ENCODE assay signal across 11 cellular contexts in the genomic region with DNA sequence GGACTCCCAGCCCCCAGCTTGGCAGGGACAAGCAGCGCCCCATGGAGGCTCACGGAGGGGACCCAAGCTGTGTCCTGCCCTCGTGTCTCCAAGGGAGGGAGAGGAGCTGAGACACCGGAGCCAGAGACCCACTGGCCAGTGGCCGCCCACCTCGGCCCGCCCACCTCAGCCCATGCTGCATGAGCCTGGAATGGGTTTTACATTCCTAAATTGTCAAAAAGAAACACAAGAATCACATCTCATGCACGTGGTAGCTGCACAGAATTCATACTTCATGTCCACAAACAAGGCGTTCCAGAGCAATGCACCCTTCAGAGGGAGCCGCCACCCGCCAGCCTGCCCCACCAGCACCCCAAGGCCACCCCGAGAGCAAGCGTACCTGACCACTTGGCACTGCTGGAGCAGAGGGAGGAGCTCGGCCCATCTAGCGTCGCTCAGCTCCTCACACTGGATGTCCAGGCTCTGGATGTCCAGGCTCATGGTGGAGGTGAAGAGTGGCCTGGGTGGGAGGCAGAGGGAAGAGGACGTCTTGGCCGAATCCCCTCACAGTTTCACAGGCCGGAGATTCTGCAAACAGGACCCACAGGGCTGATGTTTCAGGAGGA. TPM values are rescaled to one million over a fixed set of nuclear protein-coding genes. Genes with fewer than 3 reads are reported as not detected.
A peak's percentile ranks its signal among the peaks of the same experiment; 100 is the strongest.
DNase-seq lines count a peak whose midpoint lies in the region; ATAC-seq and TF ChIP-seq lines count a peak whose summit lies in the region.
"Had no signal": no experiment of that assay in that cellular context is flagged by ENCODE, and none has a peak within 500 bp of the region (broad histone marks: within the 10 kb centered on the region; RNA-seq: fewer than 3 reads in every experiment).

No MANE protein-coding gene starts in this region.

- no peak for ATAC-seq in heart right ventricle
- no peak for ATAC-seq in central memory CD8-positive, alpha-beta T cell (replicated peaks; ENCODE audit: extremely low read depth, poor library complexity, severe bottlenecking)
- no peak for ATAC-seq in stimulated activated naive B cell treated with anti-CD40 and anti-IgM and Interleukin-4, amounts not matched to agents 10 μg/mL and 1 μg/mL and 100 μg/mL, for 72 hours (replicated peaks)

- H3K4me3 ChIP-seq in heart right ventricle (no peak overlapping the region), mammary epithelial cell (replicated peaks in 1 of 3; ENCODE audit: insufficient read depth in 1 of 3, low read depth in 2 of 3, low read length in 3 of 3) (no peak overlapping the region)

- no peak for DNase-seq in heart right ventricle
- no peak for DNase-seq in cardiac septum (ENCODE audit: low spot score)
- DNase-seq in central memory CD8-positive, alpha-beta T cell (ENCODE audit: low spot score in 2 of 2), result no peak
- DNase-seq in stimulated activated naive B cell treated with anti-CD40 and anti-IgM and Interleukin-4, amounts not matched to agents 10 μg/mL and 1 μg/mL and 100 μg/mL, for 72 hours, result no peak
- DNase-seq in mammary epithelial cell, result no peak
- no peak for DNase-seq in HuH-7 (ENCODE audit: low spot score)
- DNase-seq: activated naive CD4-positive, alpha-beta T cell; Calu3; NCI-H146; NCI-H446 treated with DMSO at 0.1 percent for 48 hours had no signal

- in situ Hi-C loops in mammary epithelial cell (cut with MboI; ENCODE audit: low sequenced_read_pairs in 2 of 2), result loop anchor here in 1 of 2 donors (5.0 kb wide), 1 partner anchor 49 kb away; a partner anchor contains a TSS

- TF ChIP-seq CTCF in heart right ventricle (IDR thresholded peaks at IDR 0.05) (no peak), mammary epithelial cell (conservative IDR thresholded peaks at IDR 0.05 in 1 of 2, IDR thresholded peaks at IDR 0.05 in 1 of 2; ENCODE audit: extremely low read depth in 1 of 2, insufficient read depth in 1 of 2, low read depth in 1 of 2, low read length in 2 of 2) (no peak)

- H3K4me2 ChIP-seq in mammary epithelial cell (ENCODE audit: insufficient read depth, low read depth, low read length), result no peak overlapping the region
- H3K4me2 ChIP-seq: SK-N-SH had no signal

- H3K9me3 Mint-ChIP-seq in central memory CD8-positive, alpha-beta T cell, result no peaks in the 10 kb centered on the region
- no peaks in the 10 kb centered on the region for H3K9me3 Mint-ChIP-seq in stimulated activated naive B cell treated with anti-CD40 and anti-IgM and Interleukin-4, amounts not matched to agents 10 μg/mL and 1 μg/mL and 100 μg/mL, for 72 hours

- peaks cover 28% of the 10 kb centered on the region for H3K36me3 Mint-ChIP-seq in central memory CD8-positive, alpha-beta T cell (ENCODE audit: insufficient read depth)
- H3K36me3 Mint-ChIP-seq in stimulated activated naive B cell treated with anti-CD40 and anti-IgM and Interleukin-4, amounts not matched to agents 10 μg/mL and 1 μg/mL and 100 μg/mL, for 72 hours, result peaks cover 57 to 61% of the 10 kb centered on the region in 2 donors

- H3K27me3 Mint-ChIP-seq in central memory CD8-positive, alpha-beta T cell, result no peaks in the 10 kb centered on the region
- H3K27me3 Mint-ChIP-seq in stimulated activated naive B cell treated with anti-CD40 and anti-IgM and Interleukin-4, amounts not matched to agents 10 μg/mL and 1 μg/mL and 100 μg/mL, for 72 hours, result peaks cover 0 to 4% of the 10 kb centered on the region in 2 donors

- peak overlapping the region in 8 of 10 donors; percentile 49 to 100 (median 82) for H3K27ac ChIP-seq in heart right ventricle
- no peak overlapping the region for H3K27ac ChIP-seq in mammary epithelial cell (ENCODE audit: insufficient read depth, low read depth, low read length)

- H3K27me3 ChIP-seq in heart right ventricle (no peaks in the 10 kb centered on the region), mammary epithelial cell (ENCODE audit: insufficient read depth, low read length) (no peaks in the 10 kb centered on the region)

- dilution Hi-C loops in mammary epithelial cell (cut with HindIII; ENCODE audit: low sequenced_read_pairs), result loop anchor here (10.0 to 25.0 kb wide), 2 partner anchors 161 to 313 kb away; a partner anchor contains a TSS

- H3K36me3 ChIP-seq in heart right ventricle (peaks cover 0 to 56% (median 46%) of the 10 kb centered on the region in 9 donors), mammary epithelial cell (ENCODE audit: insufficient read depth, low read length) (peaks cover 17% of the 10 kb centered on the region)

- no TSS peak for BruUV-seq in mammary epithelial cell (replicated peaks; lab: Mats Ljungman, UMichigan)

- H3K4me3 Mint-ChIP-seq in central memory CD8-positive, alpha-beta T cell, result no peak overlapping the region
- no peak overlapping the region for H3K4me3 Mint-ChIP-seq in stimulated activated naive B cell treated with anti-CD40 and anti-IgM and Interleukin-4, amounts not matched to agents 10 μg/mL and 1 μg/mL and 100 μg/mL, for 72 hours

- no peaks in the 10 kb centered on the region for H4K20me1 ChIP-seq in mammary epithelial cell (ENCODE audit: insufficient read depth, low read length)

- H3K9me3 ChIP-seq in heart right ventricle (no peaks in the 10 kb centered on the region), mammary epithelial cell (replicated peaks; ENCODE audit: insufficient read depth, low read length) (no peaks in the 10 kb centered on the region)
- H3K9me3 ChIP-seq: SK-N-SH had no signal

- no peak overlapping the region for H3K9ac ChIP-seq in mammary epithelial cell (ENCODE audit: insufficient read depth, low read length)
- H3K9ac ChIP-seq: SK-N-SH had no signal

- no peak overlapping the region for H2AFZ ChIP-seq in mammary epithelial cell (ENCODE audit: low read depth, low read length)

- H3K4me1 Mint-ChIP-seq in central memory CD8-positive, alpha-beta T cell, result peaks cover 13% of the 10 kb centered on the region
- H3K4me1 Mint-ChIP-seq in stimulated activated naive B cell treated with anti-CD40 and anti-IgM and Interleukin-4, amounts not matched to agents 10 μg/mL and 1 μg/mL and 100 μg/mL, for 72 hours, result peaks cover 31 to 65% of the 10 kb centered on the region in 2 donors

- peaks cover 53% of the 10 kb centered on the region for H3K79me2 ChIP-seq in mammary epithelial cell (ENCODE audit: insufficient read depth, low read length)

- intact Hi-C loops in heart right ventricle (cut with DNase I) (loop anchor here in 5 of 10 donors (5.0 to 10.0 kb wide), 5 partner anchors 47 to 297 kb away; a partner anchor contains a TSS), cardiac septum (cut with DNase I) (loop anchor here (5.0 to 10.0 kb wide), 2 partner anchors 34 to 267 kb away; a partner anchor contains a TSS), mammary epithelial cell (cut with micrococcal nuclease) (no loop called here)

- H3K27ac Mint-ChIP-seq in central memory CD8-positive, alpha-beta T cell (ENCODE audit: low read depth), result peak overlapping the region; percentile 38
- H3K27ac Mint-ChIP-seq in stimulated activated naive B cell treated with anti-CD40 and anti-IgM and Interleukin-4, amounts not matched to agents 10 μg/mL and 1 μg/mL and 100 μg/mL, for 72 hours, result peak overlapping the region; percentile 60

- H3K4me1 ChIP-seq in heart right ventricle (peaks cover 26 to 86% (median 65%) of the 10 kb centered on the region in 9 donors), mammary epithelial cell (ENCODE audit: insufficient read depth, low read length) (peaks cover 27% of the 10 kb centered on the region)

- 81 to 84% methylated on average over 19 of the region's 19 CpGs for WGBS in heart right ventricle, 2 donors
- 85% methylated on average over 15 of the region's 19 CpGs for WGBS in mammary epithelial cell (ENCODE audit: low coverage, missing lambda C conversion rate)

- CTCF ChIA-PET in mammary epithelial cell (lab: Charles Lee; ENCODE audit: low non-redundant PET), result no interaction called here

RNA-seq across cellular contexts. Expression of a gene that starts 5.3 kb away (rescaled TPM):
- 100 to 1,000 TPM; 118 to 221 (median 153) TPM for total RNA-seq in heart right ventricle
- 100 to 1,000 TPM in 1 of 2 donors, 10 to 100 TPM in 1; 37.4 to 189 TPM for polyA plus RNA-seq in heart right ventricle
- total RNA-seq in cardiac septum, result 158 TPM
- 100 to 1,000 TPM; 187 to 206 TPM for total RNA-seq in mammary epithelial cell
- polyA plus RNA-seq in mammary epithelial cell, result 122 TPM
- 104 TPM for polyA minus RNA-seq in mammary epithelial cell

RNA-seq across cellular contexts. Expression of a gene that starts 33.6 kb away (rescaled TPM):
- total RNA-seq in heart right ventricle (10 to 100 TPM; 44.7 to 61.1 (median 54.5) TPM), cardiac septum (75.9 TPM), mammary epithelial cell (100 to 1,000 TPM in 1 of 2 donors, 10 to 100 TPM in 1; 36.5 to 194 TPM)
- polyA plus RNA-seq in heart right ventricle (100 to 1,000 TPM; 107 to 132 TPM), mammary epithelial cell (230 TPM)
- 165 TPM for polyA minus RNA-seq in mammary epithelial cell

RNA-seq across cellular contexts. Expression of a gene that starts 35.5 kb away (rescaled TPM):
- total RNA-seq in heart right ventricle (under 1 TPM in 8 of 10 donors, not detected in 2; 0.13 to 0.49 (median 0.19) TPM), cardiac septum (0.38 TPM), mammary epithelial cell (1 to 10 TPM in 1 of 2 donors, under 1 TPM in 1; 0.50 to 1.2 TPM)
- polyA plus RNA-seq in heart right ventricle (under 1 TPM; 0.26 to 0.37 TPM), mammary epithelial cell (0.35 TPM)
- not detected for polyA minus RNA-seq in mammary epithelial cell

RNA-seq across cellular contexts. Expression of a gene that starts 51.7 kb away (rescaled TPM):
- total RNA-seq in heart right ventricle (10 to 100 TPM; 16.7 to 37.9 (median 24.8) TPM), cardiac septum (24.9 TPM), mammary epithelial cell (10 to 100 TPM; 30.8 to 34.5 TPM)
- polyA plus RNA-seq in heart right ventricle (10 to 100 TPM; 31.4 to 55.5 TPM), mammary epithelial cell (32.6 TPM)
- polyA minus RNA-seq in mammary epithelial cell, result 41.4 TPM

RNA-seq across cellular contexts. Expression of a gene that starts 58.8 kb away (rescaled TPM):
- total RNA-seq in heart right ventricle (under 1 TPM in 8 of 10 donors, not detected in 2; 0.30 to 0.72 (median 0.45) TPM), cardiac septum (0.40 TPM), mammary epithelial cell (1 to 10 TPM; 2.3 to 7.6 TPM)
- polyA plus RNA-seq in heart right ventricle (1 to 10 TPM in 1 of 2 donors, under 1 TPM in 1; 0.41 to 1.4 TPM), mammary epithelial cell (1.8 TPM)
- polyA minus RNA-seq in mammary epithelial cell, result not detected
